Comparison of ENCODE assay signal across 8 cellular contexts in the genomic region with DNA sequence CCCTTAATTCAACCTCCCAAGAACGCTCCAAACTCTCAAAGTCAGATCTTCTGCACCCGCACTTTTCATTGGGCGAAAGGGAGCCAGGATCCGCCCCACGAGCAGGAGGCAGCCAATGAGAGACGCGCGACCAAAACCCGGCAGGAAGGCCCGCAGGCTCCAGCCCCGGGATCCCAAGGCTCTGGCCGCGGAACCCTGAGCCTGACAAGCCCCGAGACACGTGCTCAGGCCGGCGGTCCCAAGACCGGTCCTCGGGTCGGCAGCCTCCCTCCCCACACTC. TPM values are rescaled to one million over a fixed set of nuclear protein-coding genes. Genes with fewer than 3 reads are reported as not detected.
A peak's percentile ranks its signal among the peaks of the same experiment; 100 is the strongest.
DNase-seq lines count a peak whose midpoint lies in the region; ATAC-seq, FAIRE-seq and TF ChIP-seq lines count a peak whose summit lies in the region.

No MANE protein-coding gene starts in this region.

- peak overlapping the region; percentile 95 to 96 for H3K27ac ChIP-seq in kidney (ENCODE audit: low read depth in 2 of 2, low read length in 2 of 2)

- intact Hi-C loops in kidney (cut with DNase I) = no loop called here

- POLR2A ChIA-PET in AG04449 (lab: Yijun Ruan, JAX) = interaction anchor here (0.5 to 1.7 kb wide), 6 partner anchors 10 to 178 kb away, joined by 3 to 9 read pairs (median 4); no protein-coding TSS in a partner anchor

- peaks cover 10 to 11% of the 10 kb centered on the region in 2 donors for H3K36me3 ChIP-seq in kidney (ENCODE audit: control insufficient read depth in 1 of 2, insufficient read depth in 2 of 2, low read length in 2 of 2)

- DNase-seq in AG04449 (ENCODE audit: low read depth, low spot score) = peak; percentile 54
- peak; percentile 89 for DNase-seq in NCI-H226
- peak; percentile 72 for DNase-seq in activated CD4-positive, CD25-positive, alpha-beta regulatory T cell treated with anti-CD3 and anti-CD28 coated beads, Interleukin-2, amount 50 U/mL, for 16 hours (ENCODE audit: low read depth, low spot score)
- peak; percentile 88 for DNase-seq in central memory CD4-positive, alpha-beta T cell
- DNase-seq in kidney = peak; percentile 95
- peak; percentile 73 to 74 for DNase-seq in stimulated activated CD4-positive, alpha-beta T cell treated with anti-CD3 and anti-CD28 coated beads, Interleukin-15, amount 100 ng/mL, for 1 hour (ENCODE audit: low read depth in 1 of 2, low spot score in 1 of 2)

- FAIRE-seq in kidney (lab: Jason Lieb, UNC) = no peak

- CTCF ChIA-PET in AG04449 (lab: Yijun Ruan, JAX) = interaction anchor here (1.6 to 5.0 kb wide), 3 partner anchors 11 to 140 kb away, joined by 3 to 39 read pairs (median 27); no protein-coding TSS in a partner anchor

- TF ChIP-seq CTCF in AG04449 (IDR thresholded peaks at IDR 0.05; ENCODE audit: insufficient read depth, low read length, missing control alignments) (no peak), kidney (IDR thresholded peaks at IDR 0.05; ENCODE audit: borderline replicate concordance, extremely low read depth, insufficient read depth) (no peak)

- H3K9ac ChIP-seq in kidney (ENCODE audit: low read length in 2 of 2) = peak overlapping the region; percentile 65 to 84

- H3K9me3 ChIP-seq in kidney (ENCODE audit: control insufficient read depth in 1 of 2, low read length in 2 of 2) = no peaks in the 10 kb centered on the region

- peaks cover 0 to 11% of the 10 kb centered on the region in 2 donors for H3K4me1 ChIP-seq in kidney (ENCODE audit: control insufficient read depth in 1 of 2, insufficient read depth in 1 of 2, low read depth in 1 of 2, low read length in 2 of 2)

- H3K4me3 ChIP-seq in AG04449 (ENCODE audit: low read depth, low read length) (peak overlapping the region; percentile 87), kidney (ENCODE audit: low read length in 2 of 2) (peak overlapping the region; percentile 90 to 92)

- ATAC-seq in GM18868 (IDR thresholded peaks at IDR 0.05; ENCODE audit: unreplicated experiment) (peak; percentile 80), HG03108 (IDR thresholded peaks at IDR 0.05; ENCODE audit: unreplicated experiment) (peak; percentile 68)

RNA-seq across cellular contexts. Expression of a gene that starts 0.4 kb away (rescaled TPM):
- 62.0 TPM for total RNA-seq in kidney
- 55.4 TPM for polyA plus RNA-seq in kidney (ENCODE audit: insufficient read depth, low read depth, low replicate concordance)

RNA-seq across cellular contexts. Expression of a gene that starts 0.7 kb away (rescaled TPM):
- 14.6 TPM for total RNA-seq in kidney
- 31.6 TPM for polyA plus RNA-seq in kidney (ENCODE audit: insufficient read depth, low read depth, low replicate concordance)

RNA-seq across cellular contexts. Expression of a gene that starts 35.3 kb away (rescaled TPM):
- total RNA-seq in kidney = 2.4 TPM
- polyA plus RNA-seq in kidney (ENCODE audit: insufficient read depth, low read depth, low replicate concordance) = 0.52 TPM

RNA-seq across cellular contexts. Expression of a gene that starts 36.4 kb away (rescaled TPM):
- total RNA-seq in kidney = 93.3 TPM
- 38.4 TPM for polyA plus RNA-seq in kidney (ENCODE audit: insufficient read depth, low read depth, low replicate concordance)

RNA-seq across cellular contexts. Expression of a gene that starts 49.3 kb away (rescaled TPM):
- 58.3 TPM for total RNA-seq in kidney
- polyA plus RNA-seq in kidney (ENCODE audit: insufficient read depth, low read depth, low replicate concordance) = 23.5 TPM

Comparison
In these comparisons a context has a peak if more than half of its experiments do, and no peak if none do; other contexts are left out.
1. Peak in every context shown above with its lines: DNase-seq, ATAC-seq, H3K4me3 ChIP-seq and H3K27ac ChIP-seq.